ENCODE assay signal across 8 cellular contexts in genomic region chr1:104132386-104132973, GRCh38.
A peak's percentile ranks its signal among the peaks of the same experiment; 100 is the strongest.
DNase-seq lines count a peak whose midpoint lies in the region; ATAC-seq, FAIRE-seq and TF ChIP-seq lines count a peak whose summit lies in the region.

No MANE protein-coding gene starts in this region.

- no peak overlapping the region for H2BK12ac ChIP-seq in H1 (ENCODE audit: low read depth, low read length)

- no peaks in the 10 kb centered on the region for H4K20me1 ChIP-seq in H1 (replicated peaks in 1 of 2; ENCODE audit: control insufficient read depth in 1 of 2, insufficient read depth in 2 of 2, low read length in 2 of 2)

- H4K91ac ChIP-seq in H1 (replicated peaks; ENCODE audit: insufficient read length, low read length) = no peak overlapping the region

- no peak for TF ChIP-seq EP300 in H1 (IDR thresholded peaks at IDR 0.05; ENCODE audit: borderline replicate concordance in 1 of 2, low read depth in 2 of 2, low read length in 2 of 2)

- intact Hi-C loops in testis (cut with DNase I; ENCODE audit: low total_unique reads) = no loop called here

- H2BK15ac ChIP-seq in H1 (ENCODE audit: low read length) = no peak overlapping the region

- TF ChIP-seq RAD21 in H1 (IDR thresholded peaks at IDR 0.05 in 1 of 2, conservative IDR thresholded peaks at IDR 0.05 in 1 of 2; ENCODE audit: low read depth in 2 of 2, low read length in 2 of 2) = peak; percentile 78 to 85

- no peak overlapping the region for H3K27ac Mint-ChIP-seq in HFFc6

- POLR2A ChIA-PET in H1 (lab: Charles Lee; ENCODE audit: partially characterized antibody) = no interaction called here

- ATAC-seq in GM19395 (IDR thresholded peaks at IDR 0.05; ENCODE audit: unreplicated experiment) (no peak), HG03045 (IDR thresholded peaks at IDR 0.05; ENCODE audit: unreplicated experiment) (no peak)

- no peak for TF ChIP-seq POLR2A in H1 (IDR thresholded peaks at IDR 0.05; ENCODE audit: control extremely low read depth in 1 of 2, low read depth in 2 of 2, low read length in 2 of 2)
- TF ChIP-seq POLR2A in testis (IDR thresholded peaks at IDR 0.05) = no peak

- no peaks in the 10 kb centered on the region for H3K79me2 ChIP-seq in H1 (ENCODE audit: control insufficient read depth in 1 of 2, insufficient read depth in 2 of 2, low read length in 2 of 2)

- no peaks in the 10 kb centered on the region; the same call in 1 of the 2 replicates for H3K23me2 ChIP-seq in H1 (ENCODE audit: low read depth, low read length)

- no peak overlapping the region for H3K56ac ChIP-seq in H1 (replicated peaks; ENCODE audit: insufficient read length, low read depth, low read length)

- no peaks in the 10 kb centered on the region for H3K79me1 ChIP-seq in H1 (ENCODE audit: low read depth, low read length)

- no peak overlapping the region for H4K8ac ChIP-seq in H1 (ENCODE audit: extremely low read depth, insufficient read depth, low read length)

- H2BK5ac ChIP-seq in H1 (ENCODE audit: low read depth, low read length) = no peak overlapping the region

- no peak overlapping the region for H3K9ac ChIP-seq in H1 (replicated peaks in 1 of 4; ENCODE audit: extremely low read depth in 1 of 4, low read depth in 3 of 4, low read length in 3 of 4)

- H3K36me3 Mint-ChIP-seq in HFFc6 (ENCODE audit: low read depth) = no peaks in the 10 kb centered on the region

- H2AK5ac ChIP-seq in H1 (ENCODE audit: low read depth, low read length) = no peak overlapping the region

- peaks cover 42% of the 10 kb centered on the region for H3K9me3 Mint-ChIP-seq in HFFc6

- CTCF ChIA-PET in H1 (lab: Charles Lee; ENCODE audit: partially characterized antibody) = interaction anchor here (0.8 to 2.7 kb wide), 20 partner anchors 8 to 1291 kb away, joined by 3 to 10 read pairs (median 4); no protein-coding TSS in a partner anchor

- H2BK20ac ChIP-seq in H1 (ENCODE audit: low read length) = no peak overlapping the region

- no peak overlapping the region for H3K14ac ChIP-seq in H1 (ENCODE audit: insufficient read length)

- H3K36me3 ChIP-seq in H1 (ENCODE audit: control insufficient read depth in 2 of 4, insufficient read depth in 4 of 4, low read length in 3 of 4) (no peaks in the 10 kb centered on the region), testis (ENCODE audit: low read depth, missing control alignments) (no peaks in the 10 kb centered on the region)

- no peaks in the 10 kb centered on the region for H3K4me1 Mint-ChIP-seq in HFFc6 (ENCODE audit: low read depth)

- H3K4me3 Mint-ChIP-seq in HFFc6 = no peak overlapping the region

- H3K4me2 ChIP-seq in H1 (ENCODE audit: insufficient read depth in 1 of 2, low read depth in 2 of 2, low read length in 2 of 2) = no peak overlapping the region

- H3K9me3 ChIP-seq in H1 (ENCODE audit: insufficient read depth in 2 of 2, low read depth in 1 of 2, low read length in 1 of 2) (no peaks in the 10 kb centered on the region), testis (no peaks in the 10 kb centered on the region)

- H3K4me1 ChIP-seq in H1 (replicated peaks in 1 of 4; ENCODE audit: control insufficient read depth in 3 of 4, insufficient read depth in 4 of 4, low read length in 3 of 4) (no peaks in the 10 kb centered on the region), testis (no peaks in the 10 kb centered on the region)

- H3K4ac ChIP-seq in H1 (replicated peaks; ENCODE audit: insufficient read length, low read depth, low read length) = no peak overlapping the region

- H3K18ac ChIP-seq in H1 (ENCODE audit: extremely low read depth, low read length) = no peak overlapping the region

- H2BK120ac ChIP-seq in H1 (replicated peaks; ENCODE audit: low read depth, low read length) = no peak overlapping the region

- 0 out of 2 replicates have a peak overlapping the region, but pooled peaks have one; percentile 62 for H2AFZ ChIP-seq in H1 (ENCODE audit: low read length)

- H3K4me3 ChIP-seq in H1 (ENCODE audit: extremely low read depth in 1 of 4, insufficient read depth in 2 of 4, low read depth in 3 of 4, low read length in 4 of 4) = no peak overlapping the region
- H3K4me3 ChIP-seq in testis = no peak overlapping the region

- H3K27me3 ChIP-seq in H1 (replicated peaks in 1 of 4; ENCODE audit: control insufficient read depth in 3 of 4, extremely low read depth in 1 of 4, insufficient read depth in 3 of 4, low read length in 3 of 4) (no peaks in the 10 kb centered on the region), testis (no peaks in the 10 kb centered on the region)

- TF ChIP-seq CTCF in HFFc6 (IDR thresholded peaks at IDR 0.05) (peak; percentile 11; the same call in 1 of the 2 replicates), H1 (IDR thresholded peaks at IDR 0.05; ENCODE audit: control extremely low read depth in 1 of 3, insufficient read depth in 1 of 3, low read depth in 1 of 3, low read length in 3 of 3) (peak in 2 of 3 experiments; percentile 65 to 81; a peak in 3 of 4 replicates), testis (IDR thresholded peaks at IDR 0.05) (peak in 2 of 3 experiments; percentile 4 to 24)

- no peak overlapping the region for H3K27ac ChIP-seq in H1 (ENCODE audit: low read depth, low read length)
- no peak overlapping the region for H3K27ac ChIP-seq in testis

- H3K27me3 Mint-ChIP-seq in HFFc6 (ENCODE audit: insufficient read depth) = no peaks in the 10 kb centered on the region

- no peak overlapping the region for H4K5ac ChIP-seq in H1 (ENCODE audit: insufficient read length, low read depth, low read length)

- peak; percentile 1 for DNase-seq in HFFc6
- DNase-seq in NCI-H460 (ENCODE audit: extremely low read depth, low read depth) = peak; percentile 47
- DNase-seq in H1 (ENCODE audit: low read depth in 1 of 2, low spot score in 2 of 2) = no peak
- peak; percentile 18 for DNase-seq in testis
- DNase-seq in amygdala (lab: John Stamatoyannopoulos, UW) = no peak

- no peak overlapping the region for H3K23ac ChIP-seq in H1 (ENCODE audit: insufficient read length)

- FAIRE-seq in G401.6 (lab: Jason Lieb, UNC) = peak; percentile 27
- FAIRE-seq in H1 (lab: Jason Lieb, UNC) = peak; percentile 97

TF ChIP-seq in H1, 55 proteins besides CTCF, POLR2A, EP300 and RAD21:
- TF ChIP-seq TEAD4 (IDR thresholded peaks at IDR 0.05; ENCODE audit: low read depth, low read length) (peak; percentile 80), CEBPB (IDR thresholded peaks at IDR 0.05; ENCODE audit: low read depth, low read length) (no peak)

Comparison
In these comparisons a context has a peak if more than half of its experiments do, and no peak if none do; other contexts are left out.
1. DNase-seq: peak in HFFc6 (single experiment), NCI-H460 (single experiment) and testis (single experiment); none in H1 (0 of 2) and amygdala (0 of 56).
2. CTCF ChIP-seq: peak in every context shown above with its lines; median percentile 73 in H1; 14 in testis; 11 in HFFc6.